Comparison of ENCODE assay signal across 21 cellular contexts in genomic region chr9:114046876-114047275, GRCh38. TPM values are rescaled to one million over a fixed set of nuclear protein-coding genes. Genes with fewer than 3 reads are reported as not detected.
"Had no signal": no experiment of that assay in that cellular context is flagged by ENCODE, and none has a peak within 500 bp of the region (broad histone marks: within the 10 kb centered on the region; RNA-seq: fewer than 3 reads in every experiment).

No MANE protein-coding gene starts in this region.

- ATAC-seq: activated T-helper 17 cell treated with anti-CD3 and anti-CD28 coated beads, Interleukin-2, amount 50 U/mL, for 72 hours; natural killer cell treated with Interleukin-12 subunit alpha and Interleukin-12 subunit beta and Interleukin-15 and Interleukin-18, amount 100 ng/mL, for 72 hours; right cardiac atrium had no signal

- H3K4me3 ChIP-seq: cardiac muscle cell, esophagus squamous epithelium, prostate gland, tibial nerve, uterus had no signal

- DNase-seq: activated CD4-positive, alpha-beta T cell treated with anti-CD3 and anti-CD28 coated beads for 1 hour; activated CD4-positive, alpha-beta T cell treated with anti-CD3 and anti-CD28 coated beads, Interleukin-2, amount 50 U/mL, for 4 hours; activated naive CD4-positive, alpha-beta T cell treated with Interleukin-2 at 50 U/mL for 16 hours; activated T-cell treated with anti-CD3 and anti-CD28 coated beads for 4 hours; esophagus squamous epithelium; kidney glomerular epithelial cell; nucleus accumbens; right cardiac atrium; small intestine; stimulated activated CD4-positive, alpha-beta T cell treated with anti-CD3 and anti-CD28 coated beads, Interleukin-4, amount 100 ng/mL, for 24 hours; stimulated activated naive CD4-positive, alpha-beta T cell treated with Interleukin-2 at 50 U/mL for 16 hours; substantia nigra; uterus had no signal

- H3K27ac ChIP-seq: cardiac muscle cell, esophagus squamous epithelium, prostate gland, tibial nerve, uterus, VCaP had no signal

- H3K9me3 ChIP-seq: esophagus squamous epithelium, prostate gland had no signal

- H3K27me3 ChIP-seq: cardiac muscle cell, esophagus squamous epithelium, tibial nerve, uterus had no signal

- H3K4me1 ChIP-seq: esophagus squamous epithelium, prostate gland, tibial nerve, uterus had no signal

- H3K36me3 ChIP-seq: uterus had no signal

RNA-seq across cellular contexts. Expression of gene AMBP, which starts 31.2 kb away (rescaled TPM):
- total RNA-seq: activated T-helper 17 cell treated with anti-CD3 and anti-CD28 coated beads, Interleukin-2, amount 50 U/mL, for 72 hours; astrocyte; cardiac muscle cell; mesenteric fat pad; natural killer cell treated with Interleukin-12 subunit alpha and Interleukin-12 subunit beta and Interleukin-15 and Interleukin-18, amount 100 ng/mL, for 72 hours; tibial nerve had no signal

RNA-seq across cellular contexts. Expression of gene KIF12, which starts 52.2 kb away (rescaled TPM):
- total RNA-seq: activated T-helper 17 cell treated with anti-CD3 and anti-CD28 coated beads, Interleukin-2, amount 50 U/mL, for 72 hours; natural killer cell treated with Interleukin-12 subunit alpha and Interleukin-12 subunit beta and Interleukin-15 and Interleukin-18, amount 100 ng/mL, for 72 hours; tibial nerve had no signal
